In genomic region chr5:149551227-149552037, GRCh38 we compare ENCODE assay signal across 8 cellular contexts. TPM values are rescaled to one million over a fixed set of nuclear protein-coding genes. Genes with fewer than 3 reads are reported as not detected.
A peak's percentile ranks its signal among the peaks of the same experiment; 100 is the strongest.
DNase-seq lines count a peak whose midpoint lies in the region; ATAC-seq, FAIRE-seq and TF ChIP-seq lines count a peak whose summit lies in the region.

TSS of gene CSNK1A1 (minus strand) at chr5:149551439. CDS start at chr5:149550964, 475 bp downstream.

- ATAC-seq in HG02852 (IDR thresholded peaks at IDR 0.05; ENCODE audit: unreplicated experiment) (peak; percentile 88), T-cell (replicated peaks in 1 of 4) (peak; percentile 88 to 92 (median 90))

- peak; percentile 98 for FAIRE-seq in GM12892 (lab: Jason Lieb, UNC)

- peak within 1 kb of the TSS; percentile 98 for H3K27ac ChIP-seq in adipose tissue (ENCODE audit: low read depth, low read length)

- H3K4me1 Mint-ChIP-seq in T-cell = peaks cover 34 to 37% (median 34%) of the 10 kb centered on the region in 3 donors
- peaks cover 26% of the 10 kb centered on the region for H3K4me1 Mint-ChIP-seq in type B pancreatic cell (ENCODE audit: unreplicated experiment)

- peak within 1 kb of the TSS; percentile 95 to 97 (median 95) for H3K4me3 Mint-ChIP-seq in T-cell
- H3K4me3 Mint-ChIP-seq in type B pancreatic cell = peak within 1 kb of the TSS; percentile 98

- 0 to 1% (median 0%) methylated on average over 64 to 67 of the region's 67 CpGs for WGBS in adipose tissue, 3 donors

- H3K9me3 Mint-ChIP-seq in T-cell (no peaks in the 10 kb centered on the region), type B pancreatic cell (no peaks in the 10 kb centered on the region)

- DNase-seq in GM12892 (ENCODE audit: insufficient read length) = peak; percentile 96
- peak; percentile 87 for DNase-seq in NCI-H1436 treated with DMSO at 0.1 percent for 48 hours (lab: John Stamatoyannopoulos, UW)
- peak; percentile 93 to 99 (median 97) for DNase-seq in T-cell
- peak; percentile 99 for DNase-seq in cardiac septum (ENCODE audit: low spot score)
- peak; percentile 97 for DNase-seq in pons (ENCODE audit: low spot score)
- peak; percentile 99 for DNase-seq in type B pancreatic cell (ENCODE audit: extremely low spot score, unreplicated experiment)

- intact Hi-C loops in cardiac septum (cut with DNase I) = loop anchor here (1.0 to 5.0 kb wide), 2 partner anchors 64 to 109 kb away; no protein-coding TSS in a partner anchor

- H3K36me3 Mint-ChIP-seq in T-cell = peaks cover 23% of the 10 kb centered on the region
- H3K36me3 Mint-ChIP-seq in type B pancreatic cell = peaks cover 27% of the 10 kb centered on the region

- POLR2A ChIA-PET in T-cell (lab: Charles Lee) = interaction anchor here in 1 of 2 donors (0.5 to 1.9 kb wide), 4 partner anchors 14 to 194 kb away, joined by 3 to 6 read pairs (median 4); partner anchors contain the start of gene PCYOX1L

- CTCF ChIA-PET in T-cell (lab: Charles Lee) = interaction anchor here (0.6 to 3.4 kb wide), 10 partner anchors 12 to 409 kb away, joined by 3 to 11 read pairs (median 4); partner anchors contain the start of genes PCYOX1L (in 1 of the 2) and SLC26A2 (in 1 of the 2)

- H3K27ac Mint-ChIP-seq in T-cell = peak within 1 kb of the TSS; percentile 97 to 98
- peak within 1 kb of the TSS; percentile 93 for H3K27ac Mint-ChIP-seq in type B pancreatic cell

- peak; percentile 88 for TF ChIP-seq POLR2A in GM12892 (IDR thresholded peaks at IDR 0.05; ENCODE audit: low read depth, low read length)

- H3K27me3 Mint-ChIP-seq in T-cell (no peaks in the 10 kb centered on the region), type B pancreatic cell (peaks cover 2% of the 10 kb centered on the region)

- peak; percentile 83 for TF ChIP-seq CTCF in type B pancreatic cell (conservative IDR thresholded peaks at IDR 0.05)

RNA-seq across cellular contexts. Expression of gene CSNK1A1, which starts in this region (rescaled TPM):
- 69.0 TPM for polyA plus RNA-seq in GM12892 (2012; ENCODE audit: missing spikeins)
- total RNA-seq in T-cell (100 to 1,000 TPM; 161 to 193 (median 178) TPM), cardiac septum (206 TPM), type B pancreatic cell (ENCODE audit: low replicate concordance) (224 and 294 TPM in 2 replicates)
- polyA plus RNA-seq in adipose tissue = 100 to 1,000 TPM in 2 of 3 donors, 10 to 100 TPM in 1; 39.7 to 113 (median 106) TPM

Comparison
In these comparisons a context has a peak if more than half of its experiments do, and no peak if none do; other contexts are left out.
1. Peak in every context shown above with its lines: DNase-seq, ATAC-seq and H3K27ac ChIP-seq.